11 cellular contexts compared by ENCODE assay signal in the genomic region with DNA sequence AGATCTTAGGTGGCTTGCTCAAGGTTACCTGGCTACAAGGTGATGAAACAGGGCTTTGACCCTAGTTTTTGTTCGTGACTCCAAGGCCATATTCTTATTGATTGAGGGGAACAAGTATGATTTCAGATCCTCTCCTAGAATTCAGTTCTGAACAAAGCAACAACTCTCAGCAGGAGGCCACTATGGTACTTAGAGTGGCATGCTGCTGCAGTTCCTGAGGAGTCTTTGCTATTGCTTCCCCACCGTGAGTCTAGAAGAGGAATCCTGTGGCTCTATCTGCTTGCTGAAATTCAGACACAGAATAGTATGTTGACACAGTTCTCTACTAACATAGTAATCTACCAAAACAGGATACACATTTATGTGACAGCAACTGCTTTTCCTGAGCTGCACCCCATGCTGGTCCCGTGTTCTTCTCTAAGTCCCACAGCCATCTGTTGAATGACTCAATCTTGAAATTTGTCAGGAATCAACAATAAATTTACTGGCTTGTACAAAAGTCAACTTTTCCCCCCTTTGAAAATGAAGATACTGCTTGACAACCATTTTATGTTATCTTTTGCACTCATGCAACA. TPM values are rescaled to one million over a fixed set of nuclear protein-coding genes. Genes with fewer than 3 reads are reported as not detected.
DNase-seq lines count a peak whose midpoint lies in the region; ATAC-seq and TF ChIP-seq lines count a peak whose summit lies in the region.
"Had no signal": no experiment of that assay in that cellular context is flagged by ENCODE, and none has a peak within 500 bp of the region (broad histone marks: within the 10 kb centered on the region; RNA-seq: fewer than 3 reads in every experiment).

No MANE protein-coding gene starts in this region.

- no peak overlapping the region for H3K4me3 Mint-ChIP-seq in GM23338
- H3K4me3 Mint-ChIP-seq: activated CD4-positive, alpha-beta T cell treated with anti-CD3 and anti-CD28 coated beads, Interleukin-2, amount 10 ng/mL, durations not matched to agents 24 days and 14 days; activated naive CD8-positive, alpha-beta T cell treated with anti-CD3 and anti-CD28 coated beads, Interleukin-2, amount 10 ng/mL, durations not matched to agents 7 days and 5 days had no signal

- no peaks in the 10 kb centered on the region for H3F3A ChIP-seq in GM23338 (replicated peaks; ENCODE audit: low read depth)

- peak overlapping the region; percentile 10; the same call in 1 of the 2 replicates for H3K4me3 ChIP-seq in GM23338
- no peak overlapping the region for H3K4me3 ChIP-seq in WERI-Rb-1 (ENCODE audit: low read depth, low read length)

- peak; percentile 70 for DNase-seq in A172 (ENCODE audit: low spot score)
- peak; percentile 53 for DNase-seq in GM23338 (ENCODE audit: low spot score)
- no peak for DNase-seq in WERI-Rb-1
- peak; percentile 53 for DNase-seq in glomerular visceral epithelial cell (ENCODE audit: extremely low spot score)
- DNase-seq: activated CD4-positive, alpha-beta T cell treated with anti-CD3 and anti-CD28 coated beads, Interleukin-2, amount 10 ng/mL, durations not matched to agents 24 days and 14 days; activated naive CD8-positive, alpha-beta T cell treated with anti-CD3 and anti-CD28 coated beads, Interleukin-2, amount 10 ng/mL, durations not matched to agents 7 days and 5 days had no signal

- peaks cover 12% of the 10 kb centered on the region for H3K4me1 ChIP-seq in GM23338 (ENCODE audit: insufficient read depth)

- H3K9me2 ChIP-seq in GM23338 (ENCODE audit: insufficient read depth): no peaks in the 10 kb centered on the region

- no peaks in the 10 kb centered on the region for H3K9me3 ChIP-seq in WERI-Rb-1 (ENCODE audit: severe bottlenecking)

- no peak for TF ChIP-seq CTCF in GM23338 (conservative IDR thresholded peaks at IDR 0.05; ENCODE audit: low read depth in 2 of 2)
- no peak for TF ChIP-seq CTCF in WERI-Rb-1 (IDR thresholded peaks at IDR 0.05; ENCODE audit: low read depth, low read length)

- H3K79me2 ChIP-seq in GM23338 (replicated peaks; ENCODE audit: insufficient read depth): peaks cover 81% of the 10 kb centered on the region

- peaks cover 4% of the 10 kb centered on the region for H3K27me3 ChIP-seq in GM23338 (ENCODE audit: insufficient read depth)
- no peaks in the 10 kb centered on the region for H3K27me3 ChIP-seq in WERI-Rb-1 (ENCODE audit: insufficient read depth, low read depth, severe bottlenecking)

- peaks cover 30% of the 10 kb centered on the region for H3K4me1 Mint-ChIP-seq in GM23338

- no peak overlapping the region; the same call in 1 of the 2 replicates for H3K27ac Mint-ChIP-seq in GM23338
- H3K27ac Mint-ChIP-seq: activated CD4-positive, alpha-beta T cell treated with anti-CD3 and anti-CD28 coated beads, Interleukin-2, amount 10 ng/mL, durations not matched to agents 24 days and 14 days; activated naive CD8-positive, alpha-beta T cell treated with anti-CD3 and anti-CD28 coated beads, Interleukin-2, amount 10 ng/mL, durations not matched to agents 7 days and 5 days had no signal

- H3K27ac ChIP-seq in GM23338 (ENCODE audit: low read depth) (no peak overlapping the region), WERI-Rb-1 (peak overlapping the region; percentile 50)

- peaks cover 8% of the 10 kb centered on the region; the same call in 2 of the 3 replicates for H3K36me3 Mint-ChIP-seq in GM23338 (ENCODE audit: low read depth)

- peak overlapping the region; percentile 22 for H3K4me2 ChIP-seq in GM23338

- TF ChIP-seq POLR2A in GM18505 (IDR thresholded peaks at IDR 0.05; ENCODE audit: borderline replicate concordance, extremely low read depth, insufficient read depth, insufficient read length): no peak

- ATAC-seq in GM23338 (no peak), GM18861 (IDR thresholded peaks at IDR 0.05; ENCODE audit: unreplicated experiment) (no peak), GM18505 (IDR thresholded peaks at IDR 0.05; ENCODE audit: unreplicated experiment) (no peak), GM21367 (IDR thresholded peaks at IDR 0.05; ENCODE audit: unreplicated experiment) (no peak), HG03521 (IDR thresholded peaks at IDR 0.05; ENCODE audit: unreplicated experiment) (no peak)

- H3K27me3 Mint-ChIP-seq in GM23338 (ENCODE audit: insufficient read depth, low read depth, poor library complexity): peaks cover 8% of the 10 kb centered on the region
- H3K27me3 Mint-ChIP-seq: activated CD4-positive, alpha-beta T cell treated with anti-CD3 and anti-CD28 coated beads, Interleukin-2, amount 10 ng/mL, durations not matched to agents 24 days and 14 days; activated naive CD8-positive, alpha-beta T cell treated with anti-CD3 and anti-CD28 coated beads, Interleukin-2, amount 10 ng/mL, durations not matched to agents 7 days and 5 days; IgD-negative memory B cell had no signal

- H3K36me3 ChIP-seq in GM23338 (ENCODE audit: insufficient read depth) (no peaks in the 10 kb centered on the region), WERI-Rb-1 (peaks cover 8% of the 10 kb centered on the region)

- H2AFZ ChIP-seq in GM23338: no peak overlapping the region

- H3K9me3 Mint-ChIP-seq in GM23338: no peaks in the 10 kb centered on the region
- H3K9me3 Mint-ChIP-seq: activated CD4-positive, alpha-beta T cell treated with anti-CD3 and anti-CD28 coated beads, Interleukin-2, amount 10 ng/mL, durations not matched to agents 24 days and 14 days; activated naive CD8-positive, alpha-beta T cell treated with anti-CD3 and anti-CD28 coated beads, Interleukin-2, amount 10 ng/mL, durations not matched to agents 7 days and 5 days; IgD-negative memory B cell had no signal

- no peaks in the 10 kb centered on the region; the same call in 1 of the 2 replicates for H4K20me1 ChIP-seq in GM23338 (replicated peaks; ENCODE audit: insufficient read depth)

TF ChIP-seq in GM23338, 12 proteins besides CTCF, POLR2A, EP300 and RAD21:
- TF ChIP-seq, protein P1, sequence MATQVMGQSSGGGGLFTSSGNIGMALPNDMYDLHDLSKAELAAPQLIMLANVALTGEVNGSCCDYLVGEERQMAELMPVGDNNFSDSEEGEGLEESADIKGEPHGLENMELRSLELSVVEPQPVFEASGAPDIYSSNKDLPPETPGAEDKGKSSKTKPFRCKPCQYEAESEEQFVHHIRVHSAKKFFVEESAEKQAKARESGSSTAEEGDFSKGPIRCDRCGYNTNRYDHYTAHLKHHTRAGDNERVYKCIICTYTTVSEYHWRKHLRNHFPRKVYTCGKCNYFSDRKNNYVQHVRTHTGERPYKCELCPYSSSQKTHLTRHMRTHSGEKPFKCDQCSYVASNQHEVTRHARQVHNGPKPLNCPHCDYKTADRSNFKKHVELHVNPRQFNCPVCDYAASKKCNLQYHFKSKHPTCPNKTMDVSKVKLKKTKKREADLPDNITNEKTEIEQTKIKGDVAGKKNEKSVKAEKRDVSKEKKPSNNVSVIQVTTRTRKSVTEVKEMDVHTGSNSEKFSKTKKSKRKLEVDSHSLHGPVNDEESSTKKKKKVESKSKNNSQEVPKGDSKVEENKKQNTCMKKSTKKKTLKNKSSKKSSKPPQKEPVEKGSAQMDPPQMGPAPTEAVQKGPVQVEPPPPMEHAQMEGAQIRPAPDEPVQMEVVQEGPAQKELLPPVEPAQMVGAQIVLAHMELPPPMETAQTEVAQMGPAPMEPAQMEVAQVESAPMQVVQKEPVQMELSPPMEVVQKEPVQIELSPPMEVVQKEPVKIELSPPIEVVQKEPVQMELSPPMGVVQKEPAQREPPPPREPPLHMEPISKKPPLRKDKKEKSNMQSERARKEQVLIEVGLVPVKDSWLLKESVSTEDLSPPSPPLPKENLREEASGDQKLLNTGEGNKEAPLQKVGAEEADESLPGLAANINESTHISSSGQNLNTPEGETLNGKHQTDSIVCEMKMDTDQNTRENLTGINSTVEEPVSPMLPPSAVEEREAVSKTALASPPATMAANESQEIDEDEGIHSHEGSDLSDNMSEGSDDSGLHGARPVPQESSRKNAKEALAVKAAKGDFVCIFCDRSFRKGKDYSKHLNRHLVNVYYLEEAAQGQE (IDR thresholded peaks at IDR 0.05; ENCODE audit: unreplicated experiment): no peak
- TF ChIP-seq STAT1 (IDR thresholded peaks at IDR 0.05; ENCODE audit: unreplicated experiment) (no peak), EZH2 (IDR thresholded peaks at IDR 0.05; ENCODE audit: low read depth, unreplicated experiment) (no peak)

RNA-seq across cellular contexts. Expression of gene TGFBRAP1, which starts 4.1 kb away (rescaled TPM):
- total RNA-seq in A172 (2014; rRNA removed; shearing (Covaris generic)): 34.0 and 37.7 TPM in 2 replicates
- total RNA-seq in GM23338 (2014; rRNA removed; shearing (Covaris generic)): 21.2 and 23.5 TPM in 2 replicates
- 6.3 and 8.2 TPM in 2 replicates for polyA plus RNA-seq in GM23338 (2016; fragmentation: Nextera tagmentation; extraction: Ambion mirVana)

RNA-seq across cellular contexts. Expression of gene C2orf49, which starts 11.9 kb away (rescaled TPM):
- total RNA-seq in A172 (2014; rRNA removed; shearing (Covaris generic)): 9.8 and 25.1 TPM in 2 replicates
- total RNA-seq in GM23338 (2014; rRNA removed; shearing (Covaris generic)): 19.6 and 26.0 TPM in 2 replicates
- polyA plus RNA-seq in GM23338 (2016; fragmentation: Nextera tagmentation; extraction: Ambion mirVana): 33.8 and 34.7 TPM in 2 replicates
